8 cellular contexts compared by ENCODE assay signal in the genomic region with DNA sequence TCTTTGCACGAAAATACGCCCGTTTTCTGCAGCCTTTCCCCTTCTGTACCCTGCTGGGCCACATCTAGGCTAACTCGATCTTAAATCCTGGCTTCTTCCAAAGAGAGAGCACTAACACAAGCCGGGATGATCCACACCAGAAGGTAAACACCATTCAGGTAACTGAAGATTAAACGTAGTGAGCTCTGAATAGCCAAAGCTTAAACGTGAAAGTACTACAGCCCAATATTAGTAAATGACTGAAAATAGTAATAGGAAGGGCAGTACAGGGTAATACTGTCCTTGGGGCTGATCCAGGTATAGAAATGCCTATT. TPM values are rescaled to one million over a fixed set of nuclear protein-coding genes. Genes with fewer than 3 reads are reported as not detected.
DNase-seq lines count a peak whose midpoint lies in the region; ATAC-seq lines count a peak whose summit lies in the region.

No MANE protein-coding gene starts in this region.

- POLR2A ChIA-PET in activated CD4-positive, alpha-beta T cell treated with anti-CD3 and anti-CD28 coated beads for 36 hours (lab: Charles Lee) = interaction anchor here (1.3 to 1.4 kb wide), 2 partner anchors 9 to 15 kb away, joined by 6 read pairs; partner anchors contain the start of genes CCDC142 and WBP1

- peak overlapping the region; percentile 98 for H3K4me3 Mint-ChIP-seq in activated CD4-positive, alpha-beta T cell treated with anti-CD3 and anti-CD28 coated beads for 36 hours

- DNase-seq in activated CD4-positive, alpha-beta T cell treated with anti-CD3 and anti-CD28 coated beads for 36 hours = no peak
- no peak for DNase-seq in activated CD4-positive, alpha-beta T cell treated with anti-CD3 and anti-CD28 coated beads for 48 hours
- DNase-seq in NCI-H146 treated with DMSO at 0.1 percent for 48 hours (lab: John Stamatoyannopoulos, UW; ENCODE audit: unreplicated experiment) (no peak), HCEC 1CT (no peak)
- DNase-seq in activated effector memory CD4-positive, alpha-beta T cell treated with anti-CD3 and anti-CD28 coated beads, Interleukin-2, amount 50 U/mL, for 16 hours = no peak

- WGBS in thymus = 12% methylated on average over 7 of the region's 7 CpGs

- no peak for ATAC-seq in activated CD4-positive, alpha-beta T cell treated with anti-CD3 and anti-CD28 coated beads for 36 hours

- peak overlapping the region; percentile 93 for H3K27ac Mint-ChIP-seq in activated CD4-positive, alpha-beta T cell treated with anti-CD3 and anti-CD28 coated beads for 36 hours

- no peaks in the 10 kb centered on the region for H3K27me3 Mint-ChIP-seq in activated CD4-positive, alpha-beta T cell treated with anti-CD3 and anti-CD28 coated beads for 36 hours

- CTCF ChIA-PET in activated CD4-positive, alpha-beta T cell treated with anti-CD3 and anti-CD28 coated beads for 36 hours (lab: Charles Lee) = interaction anchor here (0.6 to 5.3 kb wide), 5 partner anchors 9 to 59 kb away, joined by 3 to 44 read pairs (median 4); partner anchors contain the start of genes CCDC142, DQX1, INO80B and TTC31

- H3K4me3 ChIP-seq in thymus (ENCODE audit: low read length) = peak overlapping the region; percentile 61

- no peaks in the 10 kb centered on the region for H3K9me3 ChIP-seq in thymus (ENCODE audit: control insufficient read depth)

- H3K36me3 Mint-ChIP-seq in activated CD4-positive, alpha-beta T cell treated with anti-CD3 and anti-CD28 coated beads for 36 hours (ENCODE audit: low read depth) = peaks cover 24% of the 10 kb centered on the region

- peaks cover 11% of the 10 kb centered on the region for H3K4me1 ChIP-seq in thymus (ENCODE audit: control insufficient read depth, insufficient read depth, low read length)

- H3K27me3 ChIP-seq in layer of hippocampus (ENCODE audit: control insufficient read depth, insufficient read depth, low read length) = no peaks in the 10 kb centered on the region
- no peaks in the 10 kb centered on the region for H3K27me3 ChIP-seq in thymus (ENCODE audit: control insufficient read depth, insufficient read depth)

- no peaks in the 10 kb centered on the region for H3K9me3 Mint-ChIP-seq in activated CD4-positive, alpha-beta T cell treated with anti-CD3 and anti-CD28 coated beads for 36 hours (ENCODE audit: low read depth)

- H3K36me3 ChIP-seq in thymus (ENCODE audit: control insufficient read depth, insufficient read depth) = peaks cover 22% of the 10 kb centered on the region

- intact Hi-C loops in activated CD4-positive, alpha-beta T cell treated with anti-CD3 and anti-CD28 coated beads for 36 hours (cut with DNase I, micrococcal nuclease) = loop anchor here (1.0 to 2.0 kb wide), 10 partner anchors 8 to 736 kb away; partner anchors contain the start of genes AUP1 (in 2 of the 2), HTRA2 (in 2 of the 2), WBP1 (in 2 of the 2) and C2orf81 (in 1 of the 2)

- H3K4me1 Mint-ChIP-seq in activated CD4-positive, alpha-beta T cell treated with anti-CD3 and anti-CD28 coated beads for 36 hours = peaks cover 21% of the 10 kb centered on the region

- H3K27ac ChIP-seq in angular gyrus (ENCODE audit: low read depth, low read length) = peak overlapping the region; percentile 97
- peak overlapping the region; percentile 93 for H3K27ac ChIP-seq in layer of hippocampus (ENCODE audit: low read depth, low read length)
- peak overlapping the region; percentile 98 for H3K27ac ChIP-seq in thymus (ENCODE audit: low read depth)

RNA-seq across cellular contexts. Expression of gene MRPL53, which starts 0.4 kb away (rescaled TPM):
- 10 to 100 TPM; 87.4 to 88.5 TPM for total RNA-seq in activated CD4-positive, alpha-beta T cell treated with anti-CD3 and anti-CD28 coated beads for 36 hours
- 67.7 TPM for polyA plus RNA-seq in thymus

RNA-seq across cellular contexts. Expression of gene MOGS, which starts 7.7 kb away (rescaled TPM):
- total RNA-seq in activated CD4-positive, alpha-beta T cell treated with anti-CD3 and anti-CD28 coated beads for 36 hours = 10 to 100 TPM; 44.2 to 48.9 TPM
- 38.5 TPM for polyA plus RNA-seq in thymus

RNA-seq across cellular contexts. Expression of gene CCDC142, which starts 9.9 kb away (rescaled TPM):
- 10 to 100 TPM in 1 of 2 experiments, 1 to 10 TPM in 1; 9.7 to 13.2 TPM for total RNA-seq in activated CD4-positive, alpha-beta T cell treated with anti-CD3 and anti-CD28 coated beads for 36 hours
- 6.7 TPM for polyA plus RNA-seq in thymus

RNA-seq across cellular contexts. Expression of gene TTC31, which starts 10.0 kb away (rescaled TPM):
- total RNA-seq in activated CD4-positive, alpha-beta T cell treated with anti-CD3 and anti-CD28 coated beads for 36 hours = 10 to 100 TPM; 24.0 to 24.6 TPM
- 23.5 TPM for polyA plus RNA-seq in thymus

RNA-seq across cellular contexts. Expression of gene WBP1, which starts 14.7 kb away (rescaled TPM):
- 10 to 100 TPM; 24.9 to 30.2 TPM for total RNA-seq in activated CD4-positive, alpha-beta T cell treated with anti-CD3 and anti-CD28 coated beads for 36 hours
- 114 TPM for polyA plus RNA-seq in thymus
